20 cellular contexts compared by ENCODE assay signal in genomic region chrX:39762266-39762841, GRCh38.
DNase-seq lines count a peak whose midpoint lies in the region; FAIRE-seq and TF ChIP-seq lines count a peak whose summit lies in the region.
"Had no signal": no experiment of that assay in that cellular context is flagged by ENCODE, and none has a peak within 500 bp of the region (broad histone marks: within the 10 kb centered on the region; RNA-seq: fewer than 3 reads in every experiment).

No MANE protein-coding gene starts in this region.

- H3K4me1 ChIP-seq in breast epithelium (no peaks in the 10 kb centered on the region), astrocyte (ENCODE audit: insufficient read depth, low read length) (peaks cover 59% of the 10 kb centered on the region)

- peaks cover 42% of the 10 kb centered on the region for H3K27me3 Mint-ChIP-seq in MCF 10A (ENCODE audit: insufficient read depth, unreplicated experiment)
- H3K27me3 Mint-ChIP-seq in astrocyte (ENCODE audit: low read depth, unreplicated experiment) = no peaks in the 10 kb centered on the region
- no peaks in the 10 kb centered on the region for H3K27me3 Mint-ChIP-seq in stimulated activated naive CD8-positive, alpha-beta T cell treated with anti-CD3 and anti-CD28 coated beads, Interleukin-15, Interleukin-2, amounts not matched to agents 100 ng/mL and 50 ng/mL, for 24 hours
- H3K27me3 Mint-ChIP-seq: activated CD4-positive, alpha-beta memory T cell treated with anti-CD3 and anti-CD28 coated beads for 36 hours; central memory CD8-positive, alpha-beta T cell had no signal

- H3K4me1 Mint-ChIP-seq in MCF 10A (ENCODE audit: insufficient read depth, unreplicated experiment) (peaks cover 7% of the 10 kb centered on the region), astrocyte (ENCODE audit: low read depth, unreplicated experiment) (peaks cover 35% of the 10 kb centered on the region)
- peaks cover 49% of the 10 kb centered on the region for H3K4me1 Mint-ChIP-seq in stimulated activated naive CD8-positive, alpha-beta T cell treated with anti-CD3 and anti-CD28 coated beads, Interleukin-15, Interleukin-2, amounts not matched to agents 100 ng/mL and 50 ng/mL, for 24 hours (ENCODE audit: low read depth)
- H3K4me1 Mint-ChIP-seq: memory B cell had no signal

- CTCF ChIA-PET in MCF 10A (lab: Yijun Ruan, JAX) = no interaction called here

- H3K27me3 ChIP-seq in breast epithelium (peaks cover 0 to 50% of the 10 kb centered on the region in 2 donors), astrocyte (ENCODE audit: insufficient read depth, low read length) (no peaks in the 10 kb centered on the region)
- H3K27me3 ChIP-seq: suprapubic skin had no signal

- H3K9me3 Mint-ChIP-seq in MCF 10A (ENCODE audit: unreplicated experiment) (no peaks in the 10 kb centered on the region), astrocyte (ENCODE audit: unreplicated experiment) (no peaks in the 10 kb centered on the region)
- no peaks in the 10 kb centered on the region for H3K9me3 Mint-ChIP-seq in stimulated activated naive CD8-positive, alpha-beta T cell treated with anti-CD3 and anti-CD28 coated beads, Interleukin-15, Interleukin-2, amounts not matched to agents 100 ng/mL and 50 ng/mL, for 24 hours
- H3K9me3 Mint-ChIP-seq: activated CD4-positive, alpha-beta memory T cell treated with anti-CD3 and anti-CD28 coated beads for 36 hours; central memory CD8-positive, alpha-beta T cell; memory B cell had no signal

- FAIRE-seq in astrocyte (lab: Jason Lieb, UNC) = peak; percentile 87

- DNase-seq in MCF 10A (ENCODE audit: unreplicated experiment) (peak; percentile 71), breast epithelium (ENCODE audit: low spot score in 2 of 2) (no peak), astrocyte (ENCODE audit: low read depth) (peak; percentile 90), fibroblast of the aortic adventitia (ENCODE audit: low read depth) (peak; percentile 86), AG08395 (ENCODE audit: low spot score) (no peak), globus pallidus (ENCODE audit: low spot score) (no peak), NCI-H82 treated with DMSO at 0.1 percent for 48 hours (lab: John Stamatoyannopoulos, UW; ENCODE audit: unreplicated experiment) (no peak)
- DNase-seq: activated CD4-positive, alpha-beta memory T cell treated with anti-CD3 and anti-CD28 coated beads for 36 hours; activated effector memory CD4-positive, alpha-beta T cell treated with anti-CD3 and anti-CD28 coated beads, Interleukin-2, amount 50 U/mL, for 16 hours; GM23248; NCI-H187 treated with DMSO at 0.1 percent for 48 hours; SHP77; small intestine; T1000 had no signal

- H3K36me3 Mint-ChIP-seq in MCF 10A (ENCODE audit: insufficient read depth, unreplicated experiment) (peaks cover 6% of the 10 kb centered on the region), astrocyte (ENCODE audit: low read depth, unreplicated experiment) (no peaks in the 10 kb centered on the region)
- no peaks in the 10 kb centered on the region for H3K36me3 Mint-ChIP-seq in stimulated activated naive CD8-positive, alpha-beta T cell treated with anti-CD3 and anti-CD28 coated beads, Interleukin-15, Interleukin-2, amounts not matched to agents 100 ng/mL and 50 ng/mL, for 24 hours (ENCODE audit: low read depth)
- H3K36me3 Mint-ChIP-seq: activated CD4-positive, alpha-beta memory T cell treated with anti-CD3 and anti-CD28 coated beads for 36 hours; memory B cell had no signal

- intact Hi-C loops in MCF 10A (cut with micrococcal nuclease) (no loop called here), breast epithelium (cut with DNase I; ENCODE audit: low total_unique reads) (no loop called here)

- H3K9me3 ChIP-seq in breast epithelium (no peaks in the 10 kb centered on the region), astrocyte (ENCODE audit: insufficient read depth, low read depth, low read length) (no peaks in the 10 kb centered on the region)
- H3K9me3 ChIP-seq: suprapubic skin had no signal

- no peak overlapping the region for H2AFZ ChIP-seq in astrocyte (ENCODE audit: low read depth, low read length)
- H2AFZ ChIP-seq: GM23248 had no signal

- H3K4me2 ChIP-seq in astrocyte (ENCODE audit: low read length) = no peak overlapping the region
- H3K4me2 ChIP-seq: KMS-11 had no signal

- BruUV-seq in MCF 10A (replicated peaks; lab: Mats Ljungman, UMichigan) = no TSS peak

- no peak for TF ChIP-seq POLR2A in breast epithelium (IDR thresholded peaks at IDR 0.05)

- POLR2A ChIA-PET in MCF 10A (lab: Yijun Ruan, JAX) = no interaction called here

- H3K4me3 Mint-ChIP-seq in MCF 10A (ENCODE audit: unreplicated experiment) (no peak overlapping the region), astrocyte (ENCODE audit: unreplicated experiment) (no peak overlapping the region)
- H3K4me3 Mint-ChIP-seq in stimulated activated naive CD8-positive, alpha-beta T cell treated with anti-CD3 and anti-CD28 coated beads, Interleukin-15, Interleukin-2, amounts not matched to agents 100 ng/mL and 50 ng/mL, for 24 hours = no peak overlapping the region
- H3K4me3 Mint-ChIP-seq: activated CD4-positive, alpha-beta memory T cell treated with anti-CD3 and anti-CD28 coated beads for 36 hours; central memory CD8-positive, alpha-beta T cell; memory B cell had no signal

- no peak overlapping the region for H3K4me3 ChIP-seq in breast epithelium
- no peak overlapping the region for H3K4me3 ChIP-seq in astrocyte (ENCODE audit: insufficient read depth, low read depth, low read length)
- no peak overlapping the region for H3K4me3 ChIP-seq in fibroblast of the aortic adventitia (ENCODE audit: low read depth, low read length)
- H3K4me3 ChIP-seq: GM23248, suprapubic skin had no signal

- TF ChIP-seq CTCF in MCF 10A (IDR thresholded peaks at IDR 0.05; ENCODE audit: unreplicated experiment) (no peak), breast epithelium (IDR thresholded peaks at IDR 0.05) (no peak), astrocyte (IDR thresholded peaks at IDR 0.05; ENCODE audit: insufficient read depth, low read depth, low read length) (no peak), fibroblast of the aortic adventitia (IDR thresholded peaks at IDR 0.05; ENCODE audit: insufficient read depth, low read length) (no peak)

- H3K27ac ChIP-seq in breast epithelium = no peak overlapping the region
- H3K27ac ChIP-seq in astrocyte (ENCODE audit: low read depth, low read length) = peak overlapping the region; percentile 42
- H3K27ac ChIP-seq: epithelial cell of prostate, GM23248, KMS-11, suprapubic skin had no signal

- no peak overlapping the region for H3K9ac ChIP-seq in astrocyte (ENCODE audit: low read length)
- H3K9ac ChIP-seq: GM23248, KMS-11 had no signal

- no peaks in the 10 kb centered on the region for H3K36me3 ChIP-seq in breast epithelium
- H3K36me3 ChIP-seq in astrocyte (ENCODE audit: insufficient read depth, low read length) = no peaks in the 10 kb centered on the region
- H3K36me3 ChIP-seq: suprapubic skin had no signal

- no peaks in the 10 kb centered on the region for H4K20me1 ChIP-seq in astrocyte (ENCODE audit: insufficient read depth, low read length)

- no peaks in the 10 kb centered on the region for H3K79me2 ChIP-seq in astrocyte (ENCODE audit: insufficient read depth, low read length)

- H3K27ac Mint-ChIP-seq in MCF 10A (ENCODE audit: low read depth, unreplicated experiment) (peak overlapping the region; percentile 6), astrocyte (ENCODE audit: unreplicated experiment) (peak overlapping the region; percentile 50)
- H3K27ac Mint-ChIP-seq in stimulated activated naive CD8-positive, alpha-beta T cell treated with anti-CD3 and anti-CD28 coated beads, Interleukin-15, Interleukin-2, amounts not matched to agents 100 ng/mL and 50 ng/mL, for 24 hours = peak overlapping the region; percentile 91
- H3K27ac Mint-ChIP-seq: activated CD4-positive, alpha-beta memory T cell treated with anti-CD3 and anti-CD28 coated beads for 36 hours; memory B cell had no signal

Comparison
In these comparisons a context has a peak if more than half of its experiments do, and no peak if none do; other contexts are left out.
1. DNase-seq: peak in MCF 10A (single experiment), astrocyte (single experiment) and fibroblast of the aortic adventitia (single experiment); none in breast epithelium (0 of 2), AG08395 (single experiment), globus pallidus (single experiment) and NCI-H82 treated with DMSO at 0.1 percent for 48 hours (single experiment).
2. H3K27ac Mint-ChIP-seq: peak in every context shown above with its lines; median percentile 91 in stimulated activated naive CD8-positive, alpha-beta T cell treated with anti-CD3 and anti-CD28 coated beads, Interleukin-15, Interleukin-2, amounts not matched to agents 100 ng/mL and 50 ng/mL, for 24 hours; 50 in astrocyte; 6 in MCF 10A.